ENCODE assay signal across 8 cellular contexts in the genomic region with DNA sequence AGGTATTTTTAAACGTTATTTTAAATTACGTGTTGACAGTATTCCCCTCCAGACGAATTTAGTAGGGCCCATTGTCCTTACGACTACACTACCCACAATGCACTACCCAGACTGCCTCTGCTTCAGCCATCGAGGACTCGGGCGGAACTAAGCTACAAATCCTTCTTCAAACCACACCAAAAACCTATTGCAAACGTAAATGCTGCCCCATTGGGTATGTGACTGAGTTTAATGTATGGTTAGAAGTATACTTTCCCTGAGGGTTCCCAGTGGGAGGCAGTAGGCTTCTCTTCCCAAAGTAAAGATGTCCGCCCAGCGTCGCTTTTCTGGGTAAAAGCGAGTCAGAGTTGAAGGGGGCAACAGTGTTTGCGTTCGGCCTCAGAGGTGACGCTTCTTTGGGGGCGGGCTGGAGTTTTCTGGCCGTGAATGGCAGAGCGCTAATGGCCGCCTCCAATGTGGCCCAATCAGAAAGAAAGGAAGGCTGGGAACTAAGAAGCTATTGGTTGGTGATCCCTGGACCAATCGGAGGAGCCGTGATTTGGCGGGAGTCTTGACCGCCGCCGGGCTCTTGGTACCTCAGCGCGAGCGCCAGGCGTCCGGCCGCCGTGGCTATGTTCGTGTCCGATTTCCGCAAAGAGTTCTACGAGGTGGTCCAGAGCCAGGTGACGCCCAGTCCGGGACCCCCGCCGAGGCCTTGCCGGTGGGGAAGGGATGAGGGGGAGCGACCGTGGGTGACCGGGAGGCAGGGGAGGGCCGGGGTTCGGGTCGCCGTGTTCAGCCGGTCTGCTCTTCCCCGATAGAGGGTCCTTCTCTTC. TPM values are rescaled to one million over a fixed set of nuclear protein-coding genes. Genes with fewer than 3 reads are reported as not detected.
DNase-seq lines count a peak whose midpoint lies in the region; ATAC-seq, FAIRE-seq and TF ChIP-seq lines count a peak whose summit lies in the region.

A gene with protein sequence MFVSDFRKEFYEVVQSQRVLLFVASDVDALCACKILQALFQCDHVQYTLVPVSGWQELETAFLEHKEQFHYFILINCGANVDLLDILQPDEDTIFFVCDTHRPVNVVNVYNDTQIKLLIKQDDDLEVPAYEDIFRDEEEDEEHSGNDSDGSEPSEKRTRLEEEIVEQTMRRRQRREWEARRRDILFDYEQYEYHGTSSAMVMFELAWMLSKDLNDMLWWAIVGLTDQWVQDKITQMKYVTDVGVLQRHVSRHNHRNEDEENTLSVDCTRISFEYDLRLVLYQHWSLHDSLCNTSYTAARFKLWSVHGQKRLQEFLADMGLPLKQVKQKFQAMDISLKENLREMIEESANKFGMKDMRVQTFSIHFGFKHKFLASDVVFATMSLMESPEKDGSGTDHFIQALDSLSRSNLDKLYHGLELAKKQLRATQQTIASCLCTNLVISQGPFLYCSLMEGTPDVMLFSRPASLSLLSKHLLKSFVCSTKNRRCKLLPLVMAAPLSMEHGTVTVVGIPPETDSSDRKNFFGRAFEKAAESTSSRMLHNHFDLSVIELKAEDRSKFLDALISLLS (plus strand): TSS at position 563 of the 815 bp plus-strand sequence. CDS start 49 bp downstream, at position 612.

- peaks cover 7 to 21% of the 10 kb centered on the region in 2 experiments for H3K36me3 ChIP-seq in HepG2 (replicated peaks in 1 of 2; ENCODE audit: control insufficient read depth in 1 of 2, insufficient read depth in 2 of 2, low read length in 2 of 2)

- intact Hi-C loops in activated CD4-positive, alpha-beta memory T cell treated with anti-CD3 and anti-CD28 coated beads for 36 hours (cut with micrococcal nuclease) = loop anchor here (1.0 to 5.0 kb wide), 9 partner anchors 30 to 372 kb away; a partner anchor contains a TSS
- intact Hi-C loops in HepG2 (cut with micrococcal nuclease; ENCODE audit: unreplicated experiment) = loop anchor here (2.0 to 10.0 kb wide), 4 partner anchors 33 to 175 kb away; a partner anchor contains a TSS

- no peak for TF ChIP-seq RAD21 in HepG2 (CRISPR knock-in tag; IDR thresholded peaks at IDR 0.05)

- H3K27me3 Mint-ChIP-seq in activated CD4-positive, alpha-beta memory T cell treated with anti-CD3 and anti-CD28 coated beads for 36 hours = no peaks in the 10 kb centered on the region

- peak within 1 kb of the TSS; percentile 99 for H3K4me3 Mint-ChIP-seq in activated CD4-positive, alpha-beta memory T cell treated with anti-CD3 and anti-CD28 coated beads for 36 hours

- H3K36me3 Mint-ChIP-seq in activated CD4-positive, alpha-beta memory T cell treated with anti-CD3 and anti-CD28 coated beads for 36 hours = peaks cover 35% of the 10 kb centered on the region

- H3K79me2 ChIP-seq in HepG2 (ENCODE audit: insufficient read depth, low read length) = peaks cover 46% of the 10 kb centered on the region

- peak; percentile 79 for ATAC-seq in GM19438 (IDR thresholded peaks at IDR 0.05; ENCODE audit: low read depth, unreplicated experiment)
- ATAC-seq in HG03575 (IDR thresholded peaks at IDR 0.05; ENCODE audit: extremely low read depth, insufficient number of reproducible peaks, low FRiP score, unreplicated experiment) = peak; percentile 55
- ATAC-seq in HepG2 = peak; percentile 94

- no peaks in the 10 kb centered on the region for H3K9me3 ChIP-seq in HepG2 (ENCODE audit: low read length)

- WGBS in HepG2 (ENCODE audit: low lambda C conversion rate) = under 1% methylated on average over 33 of the region's 50 CpGs

- 0 out of 4 replicates have a peak, but pooled peaks of 1 of the 2 experiments have one; percentile 8 for TF ChIP-seq EP300 in HepG2 (IDR thresholded peaks at IDR 0.05; ENCODE audit: low read depth in 2 of 2, low read length in 2 of 2)
- no peak for TF ChIP-seq EP300 in HepG2 (CRISPR knock-in tag; IDR thresholded peaks at IDR 0.05; ENCODE audit: borderline replicate concordance)

- peak within 1 kb of the TSS; percentile 83 for H3K4me2 ChIP-seq in HepG2 (ENCODE audit: low read depth, low read length)

- in situ Hi-C loops in HepG2 (cut with HindIII; ENCODE audit: extremely low pct_ligation_motif_present, low pct_unique_long_range_greater_than_20kb) = loop anchor here (5.0 to 10.0 kb wide), 3 partner anchors 65 to 185 kb away; a partner anchor contains a TSS

- H3K27me3 ChIP-seq in HepG2 (ENCODE audit: control insufficient read depth in 1 of 2, insufficient read depth in 2 of 2, low read length in 2 of 2) = no peaks in the 10 kb centered on the region; a peak in 1 of 5 replicates

- H3K4me3 ChIP-seq in HepG2 (replicated peaks in 1 of 3; ENCODE audit: insufficient read depth in 1 of 3, low read depth in 2 of 3, low read length in 3 of 3) = peak within 1 kb of the TSS; percentile 71 to 98 (median 97)

- peak within 1 kb of the TSS; percentile 99 for H2AFZ ChIP-seq in HepG2 (ENCODE audit: low read length)

- H3K9ac ChIP-seq in HepG2 (ENCODE audit: insufficient read depth, low read depth, low read length) = peak within 1 kb of the TSS; percentile 97

- DNase-seq in CD1c-positive myeloid dendritic cell (ENCODE audit: extremely low spot score) (peak; percentile 98), NCI-H82 treated with DMSO at 0.1 percent for 48 hours (lab: John Stamatoyannopoulos, UW; ENCODE audit: unreplicated experiment) (peak; percentile 94), dermis microvascular lymphatic vessel endothelial cell (ENCODE audit: low read depth in 2 of 2) (peak; percentile 98 to 99), HepG2 (ENCODE audit: low spot score) (peak; percentile 97)
- peak; percentile 97 for DNase-seq in activated CD4-positive, alpha-beta memory T cell treated with anti-CD3 and anti-CD28 coated beads for 36 hours
- peak; percentile 91 for DNase-seq in stimulated activated CD4-positive, alpha-beta T cell treated with anti-CD3 and anti-CD28 coated beads, Interleukin-4, amount 100 ng/mL, for 1 hour

- H3K27ac ChIP-seq in HepG2 (ENCODE audit: extremely low read length, insufficient read depth, low read length) = peak within 1 kb of the TSS; percentile 97

- CTCF ChIA-PET in activated CD4-positive, alpha-beta memory T cell treated with anti-CD3 and anti-CD28 coated beads for 36 hours (lab: Charles Lee) = interaction anchor here (0.7 to 1.8 kb wide), 9 partner anchors 34 to 335 kb away, joined by 3 to 6 read pairs (median 3); a partner anchor contains a TSS
- CTCF ChIA-PET in HepG2 (lab: Yijun Ruan, JAX; ENCODE audit: low intra/inter-chr PET ratio, low total read pairs) = no interaction called here

- peak; percentile 39 to 42; a peak in 2 of 4 replicates for TF ChIP-seq POLR2A in HepG2 (IDR thresholded peaks at IDR 0.05; ENCODE audit: insufficient read depth in 1 of 2, low read depth in 2 of 2, low read length in 2 of 2)

- no peak for TF ChIP-seq CTCF in HepG2 (CRISPR knock-in tag; IDR thresholded peaks at IDR 0.05)

- POLR2A ChIA-PET in activated CD4-positive, alpha-beta memory T cell treated with anti-CD3 and anti-CD28 coated beads for 36 hours (lab: Charles Lee) = interaction anchor here (0.7 to 1.9 kb wide), 8 partner anchors 9 to 376 kb away, joined by 3 to 5 read pairs (median 3); a partner anchor contains a TSS
- POLR2A ChIA-PET in HepG2 (lab: Yijun Ruan, JAX) = interaction anchor here (0.7 to 2.1 kb wide), 5 partner anchors 32 to 358 kb away, joined by 3 to 12 read pairs (median 6); a partner anchor contains a TSS

- H3K4me1 ChIP-seq in HepG2 (ENCODE audit: insufficient read depth, low read length) = peaks cover 26% of the 10 kb centered on the region

- H3K9me3 Mint-ChIP-seq in activated CD4-positive, alpha-beta memory T cell treated with anti-CD3 and anti-CD28 coated beads for 36 hours = no peaks in the 10 kb centered on the region

- peaks cover 41% of the 10 kb centered on the region for H3K4me1 Mint-ChIP-seq in activated CD4-positive, alpha-beta memory T cell treated with anti-CD3 and anti-CD28 coated beads for 36 hours (ENCODE audit: low read depth)

- H4K20me1 ChIP-seq in HepG2 (ENCODE audit: insufficient read depth, low read length) = peaks cover 13% of the 10 kb centered on the region; the same call in 1 of the 2 replicates

- H3K27ac Mint-ChIP-seq in activated CD4-positive, alpha-beta memory T cell treated with anti-CD3 and anti-CD28 coated beads for 36 hours = peak within 1 kb of the TSS; percentile 98

- peak; percentile 96 for FAIRE-seq in HepG2 (lab: Jason Lieb, UNC)

- no TSS peak for BruUV-seq in HepG2 (replicated peaks; lab: Mats Ljungman, UMichigan)

TF ChIP-seq in HepG2, 621 proteins besides CTCF, POLR2A, EP300 and RAD21 (continues in another document):
- TF ChIP-seq ZSCAN20 (CRISPR knock-in tag; IDR thresholded peaks at IDR 0.05; ENCODE audit: borderline replicate concordance) = no peak
- peak; percentile 82; the same call in 1 of the 2 replicates for TF ChIP-seq ZNF891 (CRISPR knock-in tag; IDR thresholded peaks at IDR 0.05)
- no peak for TF ChIP-seq MTA3 (CRISPR knock-in tag; IDR thresholded peaks at IDR 0.05)
- TF ChIP-seq CHD4 (IDR thresholded peaks at IDR 0.05; ENCODE audit: borderline replicate concordance, low read length) = no peak

RNA-seq across cellular contexts. Expression of the gene that starts here (rescaled TPM):
- 100 to 1,000 TPM; 122 to 130 TPM for total RNA-seq in activated CD4-positive, alpha-beta memory T cell treated with anti-CD3 and anti-CD28 coated beads for 36 hours
- total RNA-seq in dermis microvascular lymphatic vessel endothelial cell (8.2 and 17.2 TPM in 2 replicates), HepG2 (2016; rRNA removed; fragmentation: Illumina TruSeq; extraction: Trizol) (34.8 and 36.3 TPM in 2 replicates)
- 5.0 and 6.1 TPM in 2 replicates for total RNA-seq in HepG2 (2016; cell fraction: cytosol; rRNA removed; fragmentation: Illumina TruSeq; extraction: Trizol; ENCODE audit: low read depth)
- 31.8 and 36.3 TPM in 2 replicates for total RNA-seq in HepG2 (2016; cell fraction: insoluble cytoplasmic fraction; rRNA removed; fragmentation: Illumina TruSeq; extraction: Trizol)
- total RNA-seq in HepG2 (2016; cell fraction: membrane; rRNA removed; fragmentation: Illumina TruSeq; extraction: Trizol) = 8.7 and 9.6 TPM in 2 replicates
- 33.9 and 34.5 TPM in 2 replicates for total RNA-seq in HepG2 (2016; cell fraction: nucleus; rRNA removed; fragmentation: Illumina TruSeq; extraction: Trizol)
- 11.0 and 14.4 TPM in 2 replicates for polyA plus RNA-seq in HepG2 (2011; rRNA removed)
- 9.7 and 11.5 TPM in 2 replicates for polyA plus RNA-seq in HepG2 (2011; cell fraction: cytosol; rRNA removed)
- polyA plus RNA-seq in HepG2 (2011; cell fraction: nucleus; rRNA removed) = 21.8 and 33.5 TPM in 2 replicates
- polyA plus RNA-seq in HepG2 (2012) = 4.7 and 9.8 TPM in 2 replicates
- 4.3 and 4.5 TPM in 2 replicates for polyA plus RNA-seq in HepG2 (2016; cell fraction: cytosol; fragmentation: Illumina TruSeq; extraction: Trizol; ENCODE audit: low read depth)
- 29.4 and 30.1 TPM in 2 replicates for polyA plus RNA-seq in HepG2 (2016; cell fraction: insoluble cytoplasmic fraction; fragmentation: Illumina TruSeq; extraction: Trizol; ENCODE audit: low read depth)
- 6.4 and 6.7 TPM in 2 replicates for polyA plus RNA-seq in HepG2 (2016; cell fraction: membrane; fragmentation: Illumina TruSeq; extraction: Trizol; ENCODE audit: low read depth)
- polyA plus RNA-seq in HepG2 (2016; cell fraction: nucleus; fragmentation: Illumina TruSeq; extraction: Trizol; ENCODE audit: insufficient read depth, low read depth) = 69.2 and 76.1 TPM in 2 replicates
- 15.8 and 70.6 TPM in 2 replicates for polyA minus RNA-seq in HepG2 (2011; rRNA and poly(A)+ RNA removed; ENCODE audit: low replicate concordance)
- polyA minus RNA-seq in HepG2 (2011; cell fraction: cytosol; rRNA and poly(A)+ RNA removed) = 4.4 and 6.0 TPM in 2 replicates
- 15.7 and 19.4 TPM in 2 replicates for polyA minus RNA-seq in HepG2 (2011; cell fraction: nucleus; rRNA and poly(A)+ RNA removed)

Comparison
In these comparisons a context has a peak if more than half of its experiments do, and no peak if none do; other contexts are left out.
1. Peak in every context shown above with its lines: DNase-seq, ATAC-seq, H3K4me3 ChIP-seq and H3K27ac ChIP-seq.